In the genomic region with DNA sequence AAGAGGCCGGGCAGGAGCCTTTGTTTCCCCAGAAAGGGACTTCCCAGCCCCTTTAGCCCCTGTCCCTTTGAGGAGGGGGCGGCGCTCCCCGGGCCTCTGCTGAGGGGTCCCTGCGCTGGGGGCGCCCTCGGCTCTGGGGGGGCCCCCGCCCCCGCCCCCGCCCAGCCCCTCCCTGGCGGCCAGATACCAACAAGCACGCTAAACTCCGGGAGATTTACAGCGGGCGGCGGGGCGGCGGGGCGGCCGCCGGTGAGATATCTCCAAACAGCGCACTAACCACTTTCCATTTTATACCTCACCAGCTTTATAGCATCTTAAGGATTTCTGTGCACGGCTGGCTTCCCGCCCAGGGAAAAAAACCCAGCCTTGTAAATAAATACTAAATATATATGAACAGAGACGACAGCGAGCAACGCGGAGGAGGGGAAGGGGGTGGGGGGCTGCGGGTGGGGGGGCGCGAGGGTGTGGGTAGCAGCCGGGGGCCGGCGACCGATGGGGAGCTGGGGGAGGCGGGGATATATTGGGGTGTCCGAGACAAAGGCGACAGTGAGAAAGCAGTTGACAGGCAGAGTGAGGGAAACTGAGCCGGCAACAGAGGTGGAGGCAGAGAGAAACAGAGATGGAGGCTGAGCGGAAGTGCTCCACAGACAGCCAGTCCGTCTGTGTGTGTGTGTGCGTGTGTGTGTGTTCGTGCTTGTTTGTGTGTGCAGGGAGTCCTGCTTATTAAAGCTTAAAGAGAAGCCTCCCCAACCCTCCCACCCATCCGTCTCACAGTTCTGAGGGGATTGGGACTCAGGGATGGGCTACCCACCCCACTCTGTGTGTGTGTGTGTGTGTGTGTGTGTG, we compare ENCODE assay signal across 2 cellular contexts.
TF ChIP-seq lines count a peak whose summit lies in the region.

No MANE protein-coding gene starts in this region.

TF ChIP-seq in IMR-90, 13 proteins besides CTCF, POLR2A, EP300 and RAD21 (continued from another document):
- TF ChIP-seq, protein P1, sequence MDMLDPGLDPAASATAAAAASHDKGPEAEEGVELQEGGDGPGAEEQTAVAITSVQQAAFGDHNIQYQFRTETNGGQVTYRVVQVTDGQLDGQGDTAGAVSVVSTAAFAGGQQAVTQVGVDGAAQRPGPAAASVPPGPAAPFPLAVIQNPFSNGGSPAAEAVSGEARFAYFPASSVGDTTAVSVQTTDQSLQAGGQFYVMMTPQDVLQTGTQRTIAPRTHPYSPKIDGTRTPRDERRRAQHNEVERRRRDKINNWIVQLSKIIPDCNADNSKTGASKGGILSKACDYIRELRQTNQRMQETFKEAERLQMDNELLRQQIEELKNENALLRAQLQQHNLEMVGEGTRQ (IDR thresholded peaks at IDR 0.05; ENCODE audit: low read depth, low read length), result no peak
- TF ChIP-seq MAFK (IDR thresholded peaks at IDR 0.05; ENCODE audit: low read depth, low read length) (no peak), CHD1 (IDR thresholded peaks at IDR 0.05; ENCODE audit: low read depth, low read length) (no peak)
- TF ChIP-seq, protein P2, sequence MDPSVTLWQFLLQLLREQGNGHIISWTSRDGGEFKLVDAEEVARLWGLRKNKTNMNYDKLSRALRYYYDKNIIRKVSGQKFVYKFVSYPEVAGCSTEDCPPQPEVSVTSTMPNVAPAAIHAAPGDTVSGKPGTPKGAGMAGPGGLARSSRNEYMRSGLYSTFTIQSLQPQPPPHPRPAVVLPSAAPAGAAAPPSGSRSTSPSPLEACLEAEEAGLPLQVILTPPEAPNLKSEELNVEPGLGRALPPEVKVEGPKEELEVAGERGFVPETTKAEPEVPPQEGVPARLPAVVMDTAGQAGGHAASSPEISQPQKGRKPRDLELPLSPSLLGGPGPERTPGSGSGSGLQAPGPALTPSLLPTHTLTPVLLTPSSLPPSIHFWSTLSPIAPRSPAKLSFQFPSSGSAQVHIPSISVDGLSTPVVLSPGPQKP (IDR thresholded peaks at IDR 0.05; ENCODE audit: borderline replicate concordance, low read depth, low read length), result no peak

TF ChIP-seq in K562, 482 proteins besides CTCF, POLR2A, EP300 and RAD21 (continued from another document):
- TF ChIP-seq, protein P3, sequence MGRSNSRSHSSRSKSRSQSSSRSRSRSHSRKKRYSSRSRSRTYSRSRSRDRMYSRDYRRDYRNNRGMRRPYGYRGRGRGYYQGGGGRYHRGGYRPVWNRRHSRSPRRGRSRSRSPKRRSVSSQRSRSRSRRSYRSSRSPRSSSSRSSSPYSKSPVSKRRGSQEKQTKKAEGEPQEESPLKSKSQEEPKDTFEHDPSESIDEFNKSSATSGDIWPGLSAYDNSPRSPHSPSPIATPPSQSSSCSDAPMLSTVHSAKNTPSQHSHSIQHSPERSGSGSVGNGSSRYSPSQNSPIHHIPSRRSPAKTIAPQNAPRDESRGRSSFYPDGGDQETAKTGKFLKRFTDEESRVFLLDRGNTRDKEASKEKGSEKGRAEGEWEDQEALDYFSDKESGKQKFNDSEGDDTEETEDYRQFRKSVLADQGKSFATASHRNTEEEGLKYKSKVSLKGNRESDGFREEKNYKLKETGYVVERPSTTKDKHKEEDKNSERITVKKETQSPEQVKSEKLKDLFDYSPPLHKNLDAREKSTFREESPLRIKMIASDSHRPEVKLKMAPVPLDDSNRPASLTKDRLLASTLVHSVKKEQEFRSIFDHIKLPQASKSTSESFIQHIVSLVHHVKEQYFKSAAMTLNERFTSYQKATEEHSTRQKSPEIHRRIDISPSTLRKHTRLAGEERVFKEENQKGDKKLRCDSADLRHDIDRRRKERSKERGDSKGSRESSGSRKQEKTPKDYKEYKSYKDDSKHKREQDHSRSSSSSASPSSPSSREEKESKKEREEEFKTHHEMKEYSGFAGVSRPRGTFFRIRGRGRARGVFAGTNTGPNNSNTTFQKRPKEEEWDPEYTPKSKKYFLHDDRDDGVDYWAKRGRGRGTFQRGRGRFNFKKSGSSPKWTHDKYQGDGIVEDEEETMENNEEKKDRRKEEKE (IDR thresholded peaks at IDR 0.05; ENCODE audit: borderline replicate concordance in 1 of 2, control insufficient read depth in 1 of 2, low read depth in 2 of 2, low read length in 1 of 2), result no peak
- TF ChIP-seq TAF1 (IDR thresholded peaks at IDR 0.05; ENCODE audit: control insufficient read depth, extremely low read depth, insufficient read depth, low read length, severe bottlenecking), result no peak
- 0 out of 2 replicates have a peak, but pooled peaks have one; percentile 19 for TF ChIP-seq ETV1 (tag; conservative IDR thresholded peaks at IDR 0.05; ENCODE audit: low read depth)
- TF ChIP-seq, protein P4, sequence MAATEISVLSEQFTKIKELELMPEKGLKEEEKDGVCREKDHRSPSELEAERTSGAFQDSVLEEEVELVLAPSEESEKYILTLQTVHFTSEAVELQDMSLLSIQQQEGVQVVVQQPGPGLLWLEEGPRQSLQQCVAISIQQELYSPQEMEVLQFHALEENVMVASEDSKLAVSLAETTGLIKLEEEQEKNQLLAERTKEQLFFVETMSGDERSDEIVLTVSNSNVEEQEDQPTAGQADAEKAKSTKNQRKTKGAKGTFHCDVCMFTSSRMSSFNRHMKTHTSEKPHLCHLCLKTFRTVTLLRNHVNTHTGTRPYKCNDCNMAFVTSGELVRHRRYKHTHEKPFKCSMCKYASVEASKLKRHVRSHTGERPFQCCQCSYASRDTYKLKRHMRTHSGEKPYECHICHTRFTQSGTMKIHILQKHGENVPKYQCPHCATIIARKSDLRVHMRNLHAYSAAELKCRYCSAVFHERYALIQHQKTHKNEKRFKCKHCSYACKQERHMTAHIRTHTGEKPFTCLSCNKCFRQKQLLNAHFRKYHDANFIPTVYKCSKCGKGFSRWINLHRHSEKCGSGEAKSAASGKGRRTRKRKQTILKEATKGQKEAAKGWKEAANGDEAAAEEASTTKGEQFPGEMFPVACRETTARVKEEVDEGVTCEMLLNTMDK (IDR thresholded peaks at IDR 0.05; ENCODE audit: borderline replicate concordance, insufficient read depth, low read depth, low read length, poor library complexity, severe bottlenecking), result no peak
- TF ChIP-seq, protein P5, sequence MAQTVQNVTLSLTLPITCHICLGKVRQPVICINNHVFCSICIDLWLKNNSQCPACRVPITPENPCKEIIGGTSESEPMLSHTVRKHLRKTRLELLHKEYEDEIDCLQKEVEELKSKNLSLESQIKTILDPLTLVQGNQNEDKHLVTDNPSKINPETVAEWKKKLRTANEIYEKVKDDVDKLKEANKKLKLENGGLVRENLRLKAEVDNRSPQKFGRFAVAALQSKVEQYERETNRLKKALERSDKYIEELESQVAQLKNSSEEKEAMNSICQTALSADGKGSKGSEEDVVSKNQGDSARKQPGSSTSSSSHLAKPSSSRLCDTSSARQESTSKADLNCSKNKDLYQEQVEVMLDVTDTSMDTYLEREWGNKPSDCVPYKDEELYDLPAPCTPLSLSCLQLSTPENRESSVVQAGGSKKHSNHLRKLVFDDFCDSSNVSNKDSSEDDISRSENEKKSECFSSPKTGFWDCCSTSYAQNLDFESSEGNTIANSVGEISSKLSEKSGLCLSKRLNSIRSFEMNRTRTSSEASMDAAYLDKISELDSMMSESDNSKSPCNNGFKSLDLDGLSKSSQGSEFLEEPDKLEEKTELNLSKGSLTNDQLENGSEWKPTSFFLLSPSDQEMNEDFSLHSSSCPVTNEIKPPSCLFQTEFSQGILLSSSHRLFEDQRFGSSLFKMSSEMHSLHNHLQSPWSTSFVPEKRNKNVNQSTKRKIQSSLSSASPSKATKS (CRISPR knock-in tag; IDR thresholded peaks at IDR 0.05), result no peak
- no peak for TF ChIP-seq ZNF133 (CRISPR knock-in tag; IDR thresholded peaks at IDR 0.05)
